In the genomic region with DNA sequence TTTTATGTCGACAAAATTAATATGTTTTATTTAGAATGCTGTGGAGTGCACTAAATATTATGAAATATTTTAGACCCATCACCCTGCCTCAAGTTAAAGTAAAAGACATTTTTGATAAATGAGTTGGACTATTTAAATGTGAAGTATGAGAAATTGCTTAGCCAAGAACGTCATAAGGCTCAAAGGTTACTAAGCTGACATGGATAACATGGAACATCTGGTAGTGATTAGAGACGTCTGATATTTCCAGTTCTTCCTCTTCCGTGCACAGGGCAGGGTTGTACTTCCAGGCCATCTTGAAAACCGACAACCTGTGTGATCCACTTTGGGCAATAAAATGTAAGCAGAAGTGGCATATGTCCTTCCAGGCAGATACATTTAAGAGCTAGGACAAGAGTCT, we compare ENCODE assay signal across 1 cellular context.
TF ChIP-seq lines count a peak whose summit lies in the region.

No MANE protein-coding gene starts in this region.

TF ChIP-seq in IMR-90, 13 proteins besides CTCF, POLR2A, EP300 and RAD21:
- no peak for TF ChIP-seq MAZ (IDR thresholded peaks at IDR 0.05; ENCODE audit: borderline replicate concordance, low read depth, low read length)
- TF ChIP-seq USF2 (IDR thresholded peaks at IDR 0.05; ENCODE audit: low read depth, low read length) = no peak
- no peak for TF ChIP-seq RFX5 (IDR thresholded peaks at IDR 0.05; ENCODE audit: low read depth, low read length)
- no peak for TF ChIP-seq BHLHE40 (IDR thresholded peaks at IDR 0.05; ENCODE audit: low read depth, low read length)
- no peak for TF ChIP-seq SMC3 (IDR thresholded peaks at IDR 0.05; ENCODE audit: low read depth, low read length)
- TF ChIP-seq RCOR1 (IDR thresholded peaks at IDR 0.05; ENCODE audit: insufficient replicate concordance, low read length) = no peak
- TF ChIP-seq FOS (IDR thresholded peaks at IDR 0.05; ENCODE audit: low read depth, low read length) = no peak
- no peak for TF ChIP-seq MXI1 (IDR thresholded peaks at IDR 0.05; ENCODE audit: borderline replicate concordance, low read depth, low read length)
- no peak for TF ChIP-seq MAFK (IDR thresholded peaks at IDR 0.05; ENCODE audit: low read depth, low read length)
- no peak for TF ChIP-seq CEBPB (IDR thresholded peaks at IDR 0.05; ENCODE audit: low read depth, low read length)
- TF ChIP-seq CHD1 (IDR thresholded peaks at IDR 0.05; ENCODE audit: low read depth, low read length) = no peak
- TF ChIP-seq NFE2L2 (IDR thresholded peaks at IDR 0.05; ENCODE audit: low read depth, low read length) = no peak
- TF ChIP-seq, protein P1, sequence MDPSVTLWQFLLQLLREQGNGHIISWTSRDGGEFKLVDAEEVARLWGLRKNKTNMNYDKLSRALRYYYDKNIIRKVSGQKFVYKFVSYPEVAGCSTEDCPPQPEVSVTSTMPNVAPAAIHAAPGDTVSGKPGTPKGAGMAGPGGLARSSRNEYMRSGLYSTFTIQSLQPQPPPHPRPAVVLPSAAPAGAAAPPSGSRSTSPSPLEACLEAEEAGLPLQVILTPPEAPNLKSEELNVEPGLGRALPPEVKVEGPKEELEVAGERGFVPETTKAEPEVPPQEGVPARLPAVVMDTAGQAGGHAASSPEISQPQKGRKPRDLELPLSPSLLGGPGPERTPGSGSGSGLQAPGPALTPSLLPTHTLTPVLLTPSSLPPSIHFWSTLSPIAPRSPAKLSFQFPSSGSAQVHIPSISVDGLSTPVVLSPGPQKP (IDR thresholded peaks at IDR 0.05; ENCODE audit: borderline replicate concordance, low read depth, low read length) = no peak
